Comparison of ENCODE assay signal across 9 cellular contexts in the genomic region with DNA sequence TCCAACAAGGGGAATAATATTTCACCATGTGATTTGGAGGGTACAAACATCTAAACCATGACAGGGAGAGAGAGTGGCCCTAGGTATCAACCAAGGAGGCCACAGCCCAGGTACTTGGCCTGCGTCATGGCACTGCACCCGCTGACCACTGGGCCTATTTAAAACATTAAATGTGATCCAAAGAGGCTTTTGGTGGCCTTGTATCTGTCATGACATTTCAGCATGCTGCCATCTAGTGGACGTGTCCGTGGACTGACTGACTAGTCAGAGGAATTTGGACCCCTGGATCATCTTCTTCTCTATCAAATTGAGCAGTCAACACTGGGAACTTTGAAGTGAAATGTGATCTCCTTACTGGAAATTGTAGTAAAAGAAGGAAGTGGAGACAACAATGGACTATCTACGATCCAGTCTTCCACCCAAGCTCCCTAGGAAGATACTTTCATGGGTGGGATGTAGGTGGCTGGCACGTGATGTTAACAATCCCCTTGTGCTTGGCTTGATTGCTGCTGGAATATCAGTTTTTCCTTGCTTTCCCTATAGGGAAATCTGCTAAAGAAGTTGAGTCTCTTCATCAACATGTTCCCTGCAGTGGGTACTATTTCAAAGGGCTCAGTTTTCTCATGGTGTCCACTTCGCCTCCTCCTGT. TPM values are rescaled to one million over a fixed set of nuclear protein-coding genes. Genes with fewer than 3 reads are reported as not detected.
DNase-seq lines count a peak whose midpoint lies in the region; ATAC-seq and TF ChIP-seq lines count a peak whose summit lies in the region.
"Had no signal": no experiment of that assay in that cellular context is flagged by ENCODE, and none has a peak within 500 bp of the region (broad histone marks: within the 10 kb centered on the region; RNA-seq: fewer than 3 reads in every experiment).

No MANE protein-coding gene starts in this region.

- no peaks in the 10 kb centered on the region for H3K36me3 ChIP-seq in neural progenitor cell

- no peaks in the 10 kb centered on the region for H3K4me1 ChIP-seq in neural progenitor cell

- H3K4me3 ChIP-seq in neural progenitor cell = no peak overlapping the region

- no peak overlapping the region for H3K4me2 ChIP-seq in neural progenitor cell

- H3K4me3 Mint-ChIP-seq in endothelial cell (ENCODE audit: unreplicated experiment) (no peak overlapping the region), neural progenitor cell (no peak overlapping the region)

- no peak overlapping the region for H3K27ac ChIP-seq in neural progenitor cell

- no peak overlapping the region for H2AFZ ChIP-seq in neural progenitor cell (replicated peaks)

- H3K27ac Mint-ChIP-seq in endothelial cell (ENCODE audit: unreplicated experiment) = no peak overlapping the region
- no peak overlapping the region for H3K27ac Mint-ChIP-seq in neural progenitor cell

- H3F3A ChIP-seq in neural progenitor cell (ENCODE audit: low read depth) = no peaks in the 10 kb centered on the region

- H3K27me3 Mint-ChIP-seq in endothelial cell (ENCODE audit: unreplicated experiment) (no peaks in the 10 kb centered on the region), neural progenitor cell (ENCODE audit: insufficient read depth, low read depth) (no peaks in the 10 kb centered on the region)

- TF ChIP-seq CTCF in endothelial cell (IDR thresholded peaks at IDR 0.05; ENCODE audit: unreplicated experiment) (peak; percentile 70), neural progenitor cell (IDR thresholded peaks at IDR 0.05) (peak; percentile 78)

- H3K9me3 Mint-ChIP-seq in endothelial cell (ENCODE audit: unreplicated experiment) (no peaks in the 10 kb centered on the region), neural progenitor cell (peaks cover 2% of the 10 kb centered on the region)

- DNase-seq in COR-L47 (lab: John Stamatoyannopoulos, UW) (peak; percentile 19), HPDE6-E6E7 (ENCODE audit: extremely low spot score) (peak; percentile 3), SKM-1 (lab: John Stamatoyannopoulos, UW; ENCODE audit: unreplicated experiment) (peak; percentile 25), endothelial cell (ENCODE audit: low spot score) (peak; percentile 67), neural progenitor cell (ENCODE audit: low spot score) (peak; percentile 85), OCI-M2 (lab: John Stamatoyannopoulos, UW; ENCODE audit: unreplicated experiment) (no peak), NCI-H2029 treated with DMSO at 0.1 percent for 48 hours (lab: John Stamatoyannopoulos, UW) (no peak)

- no peak overlapping the region for H3K9ac ChIP-seq in neural progenitor cell

- H3K36me3 Mint-ChIP-seq in endothelial cell (ENCODE audit: low read depth, unreplicated experiment) (no peaks in the 10 kb centered on the region), neural progenitor cell (no peaks in the 10 kb centered on the region)

- H3K79me2 ChIP-seq in neural progenitor cell (ENCODE audit: low read depth) = no peaks in the 10 kb centered on the region

- no peaks in the 10 kb centered on the region for H3K27me3 ChIP-seq in neural progenitor cell

- peak; percentile 64 for ATAC-seq in GM18868 (IDR thresholded peaks at IDR 0.05; ENCODE audit: unreplicated experiment)

- H3K9me3 ChIP-seq in neural progenitor cell (ENCODE audit: low read depth) = no peaks in the 10 kb centered on the region

- H3K4me1 Mint-ChIP-seq in endothelial cell (ENCODE audit: unreplicated experiment) (no peaks in the 10 kb centered on the region), neural progenitor cell (peaks cover 13% of the 10 kb centered on the region)

- no peaks in the 10 kb centered on the region for H4K20me1 ChIP-seq in neural progenitor cell (ENCODE audit: low read depth)

RNA-seq across cellular contexts. Expression of a gene that starts 24.6 kb away (rescaled TPM):
- total RNA-seq in endothelial cell (ENCODE audit: unreplicated experiment) = 0.51 TPM
- total RNA-seq in neural progenitor cell (ENCODE audit: low replicate concordance) = 0.15 TPM in 1 of 2 replicates, not detected in the other
- total RNA-seq: T-helper 2 cell treated with Interferon-gamma antibody and Interleukin-4, amounts not matched to agents 100 ng/mL and 5 ng/mL, for 36 hours had no signal

Comparison
In these comparisons a context has a peak if more than half of its experiments do, and no peak if none do; other contexts are left out.
1. DNase-seq: peak in COR-L47 (single experiment), HPDE6-E6E7 (single experiment), SKM-1 (single experiment), endothelial cell (single experiment) and neural progenitor cell (single experiment); none in OCI-M2 (single experiment) and NCI-H2029 treated with DMSO at 0.1 percent for 48 hours (single experiment).